Comparison of ENCODE assay signal across 2 cellular contexts in the genomic region with DNA sequence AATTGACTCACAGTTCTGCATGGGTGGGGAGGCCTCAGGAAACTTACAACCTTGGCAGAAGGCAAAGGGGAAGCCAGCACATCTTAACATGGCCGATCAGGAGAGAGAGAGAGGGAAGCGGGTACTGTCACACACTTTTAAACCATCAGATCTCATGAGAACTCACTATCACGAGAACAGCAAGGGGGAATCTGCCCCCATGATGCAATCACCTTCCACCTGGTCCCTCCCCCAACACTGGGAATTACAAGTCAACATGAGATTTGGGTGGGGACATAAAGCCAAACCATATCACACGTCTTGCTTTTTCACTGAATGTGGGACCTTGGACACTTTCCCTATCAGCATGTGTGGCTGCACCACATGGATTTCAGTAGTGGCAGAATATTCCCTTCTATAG.
TF ChIP-seq lines count a peak whose summit lies in the region.

No MANE protein-coding gene starts in this region.

TF ChIP-seq in A549, 52 proteins besides CTCF, POLR2A, EP300 and RAD21:
- TF ChIP-seq KDM1A (IDR thresholded peaks at IDR 0.05; ENCODE audit: low read depth) (no peak), ESRRA (IDR thresholded peaks at IDR 0.05; ENCODE audit: borderline replicate concordance, low read length) (no peak), EHMT2 (IDR thresholded peaks at IDR 0.05; ENCODE audit: low read depth) (no peak), SMC3 (IDR thresholded peaks at IDR 0.05) (no peak), MAZ (IDR thresholded peaks at IDR 0.05; ENCODE audit: borderline replicate concordance, low read depth, low read length) (no peak), POLR2AphosphoS2 (conservative IDR thresholded peaks at IDR 0.05; ENCODE audit: low read length) (no peak)
- TF ChIP-seq, protein P1, sequence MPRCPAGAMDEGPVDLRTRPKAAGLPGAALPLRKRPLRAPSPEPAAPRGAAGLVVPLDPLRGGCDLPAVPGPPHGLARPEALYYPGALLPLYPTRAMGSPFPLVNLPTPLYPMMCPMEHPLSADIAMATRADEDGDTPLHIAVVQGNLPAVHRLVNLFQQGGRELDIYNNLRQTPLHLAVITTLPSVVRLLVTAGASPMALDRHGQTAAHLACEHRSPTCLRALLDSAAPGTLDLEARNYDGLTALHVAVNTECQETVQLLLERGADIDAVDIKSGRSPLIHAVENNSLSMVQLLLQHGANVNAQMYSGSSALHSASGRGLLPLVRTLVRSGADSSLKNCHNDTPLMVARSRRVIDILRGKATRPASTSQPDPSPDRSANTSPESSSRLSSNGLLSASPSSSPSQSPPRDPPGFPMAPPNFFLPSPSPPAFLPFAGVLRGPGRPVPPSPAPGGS (IDR thresholded peaks at IDR 0.05): no peak
TF ChIP-seq in A549: peak in this region for 0.

TF ChIP-seq in K562, 482 proteins besides CTCF, POLR2A, EP300 and RAD21:
- TF ChIP-seq HDAC8 (tag; IDR thresholded peaks at IDR 0.05) (no peak), BACH1 (tag; IDR thresholded peaks at IDR 0.05) (no peak), TRIM24 (IDR thresholded peaks at IDR 0.05) (peak; percentile 71 to 74), CEBPG (CRISPR knock-in tag; IDR thresholded peaks at IDR 0.05) (peak; percentile 50; the same call in 1 of the 2 replicates), CEBPG (tag; conservative IDR thresholded peaks at IDR 0.05 in 1 of 2, IDR thresholded peaks at IDR 0.05 in 1 of 2) (0 out of 4 replicates have a peak, but pooled peaks of 1 of the 2 experiments have one; percentile 11)
- TF ChIP-seq, protein P2, sequence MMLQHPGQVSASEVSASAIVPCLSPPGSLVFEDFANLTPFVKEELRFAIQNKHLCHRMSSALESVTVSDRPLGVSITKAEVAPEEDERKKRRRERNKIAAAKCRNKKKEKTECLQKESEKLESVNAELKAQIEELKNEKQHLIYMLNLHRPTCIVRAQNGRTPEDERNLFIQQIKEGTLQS (IDR thresholded peaks at IDR 0.05): peak; percentile 55
- TF ChIP-seq, protein P2 (CRISPR knock-in tag; conservative IDR thresholded peaks at IDR 0.05): no peak
- TF ChIP-seq, protein P3, sequence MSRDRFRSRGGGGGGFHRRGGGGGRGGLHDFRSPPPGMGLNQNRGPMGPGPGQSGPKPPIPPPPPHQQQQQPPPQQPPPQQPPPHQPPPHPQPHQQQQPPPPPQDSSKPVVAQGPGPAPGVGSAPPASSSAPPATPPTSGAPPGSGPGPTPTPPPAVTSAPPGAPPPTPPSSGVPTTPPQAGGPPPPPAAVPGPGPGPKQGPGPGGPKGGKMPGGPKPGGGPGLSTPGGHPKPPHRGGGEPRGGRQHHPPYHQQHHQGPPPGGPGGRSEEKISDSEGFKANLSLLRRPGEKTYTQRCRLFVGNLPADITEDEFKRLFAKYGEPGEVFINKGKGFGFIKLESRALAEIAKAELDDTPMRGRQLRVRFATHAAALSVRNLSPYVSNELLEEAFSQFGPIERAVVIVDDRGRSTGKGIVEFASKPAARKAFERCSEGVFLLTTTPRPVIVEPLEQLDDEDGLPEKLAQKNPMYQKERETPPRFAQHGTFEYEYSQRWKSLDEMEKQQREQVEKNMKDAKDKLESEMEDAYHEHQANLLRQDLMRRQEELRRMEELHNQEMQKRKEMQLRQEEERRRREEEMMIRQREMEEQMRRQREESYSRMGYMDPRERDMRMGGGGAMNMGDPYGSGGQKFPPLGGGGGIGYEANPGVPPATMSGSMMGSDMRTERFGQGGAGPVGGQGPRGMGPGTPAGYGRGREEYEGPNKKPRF (IDR thresholded peaks at IDR 0.05; ENCODE audit: low read depth, low read length): no peak
